Comparison of ENCODE assay signal across 32 cellular contexts in the genomic region with DNA sequence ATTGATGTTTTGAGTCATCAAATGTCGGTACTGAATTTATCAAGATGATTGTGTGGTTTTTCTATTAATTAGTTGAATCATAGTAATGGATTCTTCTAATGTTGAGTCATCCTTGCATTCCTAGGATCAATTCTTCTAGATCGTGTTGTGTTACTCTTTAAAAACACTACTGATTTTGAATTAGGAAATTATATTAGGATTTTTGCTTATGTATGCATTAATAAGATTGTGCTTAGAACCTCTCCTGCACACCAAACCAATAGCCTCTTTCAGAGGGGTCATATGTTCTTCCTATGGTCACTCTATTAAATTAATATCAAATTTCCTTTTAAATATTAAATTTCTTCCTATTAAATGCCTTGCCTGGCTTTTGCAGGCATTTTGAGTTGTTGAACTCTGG.
"Had no signal": no experiment of that assay in that cellular context is flagged by ENCODE, and none has a peak within 500 bp of the region (broad histone marks: within the 10 kb centered on the region; RNA-seq: fewer than 3 reads in every experiment).

No MANE protein-coding gene starts in this region.

- H3K4me3 ChIP-seq: ascending aorta, MG63, PC-9 had no signal

- H3K9me3 ChIP-seq: ascending aorta, MG63 had no signal

- FAIRE-seq: RCC 7860, TTC549 had no signal

- H3K27ac ChIP-seq: ascending aorta, PC-9, RWPE1 had no signal

- H3K4me2 ChIP-seq: PC-9 had no signal

- H3K4me1 ChIP-seq: ascending aorta had no signal

- H3K27me3 ChIP-seq: ascending aorta, MG63 had no signal

- H3K36me3 ChIP-seq: ascending aorta, MG63 had no signal

- H2AFZ ChIP-seq: PC-9 had no signal

- DNase-seq: activated CD4-positive, alpha-beta memory T cell treated with anti-CD3 and anti-CD28 coated beads for 36 hours; activated CD4-positive, alpha-beta T cell treated with anti-CD3 and anti-CD28 coated beads for 4 hours; activated CD4-positive, alpha-beta T cell treated with anti-CD3 and anti-CD28 coated beads, Interleukin-2, amount 50 U/mL, for 1 hour; activated CD4-positive, CD25-positive, alpha-beta regulatory T cell treated with anti-CD3 and anti-CD28 coated beads, Interleukin-2, amount 50 U/mL, for 72 hours; activated CD8-positive, alpha-beta memory T cell treated with anti-CD3 and anti-CD28 coated beads for 24 hours; activated CD8-positive, alpha-beta memory T cell treated with anti-CD3 and anti-CD28 coated beads, Interleukin-2, amount 10 ng/mL, durations not matched to agents 7 days and 5 days; activated CD8-positive, alpha-beta memory T cell treated with anti-CD3 and anti-CD28 coated beads, Interleukin-2, amount 50 U/mL, for 48 hours; activated gamma-delta T cell; activated naive CD4-positive, alpha-beta T cell treated with Interleukin-2 at 50 U/mL for 16 hours; activated naive CD8-positive, alpha-beta T cell treated with anti-CD3 and anti-CD28 coated beads, Interleukin-2, amount 10 ng/mL, durations not matched to agents 7 days and 5 days; amygdala; cerebellar nuclear complex; Kasumi-1; MG63; NCI-H1048; NCI-H1105 treated with DMSO at 0.1 percent for 48 hours; NCI-H1436; NCI-H1694 treated with DMSO at 0.1 percent for 48 hours; NCI-H2029 treated with DMSO at 0.1 percent for 48 hours; NCI-H2107; NCI-H2171; NCI-H510A; NCI-H526; NCI-H748 treated with DMSO at 0.1 percent for 48 hours; NK-92 treated with Interleukin-12 subunit alpha and Interleukin-12 subunit beta, amount 100 ng/mL, for 24 hours; PC-9 had no signal

- ATAC-seq: activated CD8-positive, alpha-beta memory T cell treated with anti-CD3 and anti-CD28 coated beads, Interleukin-2, amount 10 ng/mL, durations not matched to agents 7 days and 5 days; Right ventricle myocardium inferior; WTC11 had no signal
